28 cellular contexts compared by ENCODE assay signal in genomic region chr4:109930469-109930868, GRCh38. TPM values are rescaled to one million over a fixed set of nuclear protein-coding genes. Genes with fewer than 3 reads are reported as not detected.
"Had no signal": no experiment of that assay in that cellular context is flagged by ENCODE, and none has a peak within 500 bp of the region (broad histone marks: within the 10 kb centered on the region; RNA-seq: fewer than 3 reads in every experiment).

No MANE protein-coding gene starts in this region.

- FAIRE-seq: astrocyte had no signal

- ATAC-seq: Panc1, Right ventricle myocardium inferior had no signal

- H3K36me3 ChIP-seq: brain microvascular endothelial cell, MG63 had no signal

- DNase-seq: activated CD4-positive, alpha-beta memory T cell treated with anti-CD3 and anti-CD28 coated beads, Interleukin-2, amount 10 ng/mL, durations not matched to agents 7 days and 5 days; activated CD4-positive, alpha-beta T cell treated with anti-CD3 and anti-CD28 coated beads, Interleukin-2, amount 50 U/mL, for 1 hour; activated CD4-positive, CD25-positive, alpha-beta regulatory T cell; activated CD8-positive, alpha-beta memory T cell treated with anti-CD3 and anti-CD28 coated beads, Interleukin-2, amount 50 U/mL, for 48 hours; activated naive CD4-positive, alpha-beta T cell treated with anti-CD3 and anti-CD28 coated beads, Interleukin-2, amount 50 U/mL, for 16 hours; activated T-cell treated with anti-CD3 and anti-CD28 coated beads, Interleukin-2, amount 50 U/mL, for 1 hour; amniotic stem cell; brain microvascular endothelial cell; caudate nucleus; MG63; MV-4-11; NCI-H1105; NCI-H1436; NCI-H1694 treated with DMSO at 0.1 percent for 48 hours; NCI-H2029 treated with DMSO at 0.1 percent for 48 hours; NCI-H345; NCI-H510A; NCI-H82; OCI-M1; RPMI8226; T-helper 1 cell had no signal

- H3K27me3 ChIP-seq: brain microvascular endothelial cell, MG63 had no signal

- H3K27ac ChIP-seq: brain microvascular endothelial cell, KMS-11, SK-N-MC, VCaP had no signal

- H3K9me3 Mint-ChIP-seq: activated CD4-positive, alpha-beta memory T cell treated with anti-CD3 and anti-CD28 coated beads, Interleukin-2, amount 10 ng/mL, durations not matched to agents 7 days and 5 days had no signal

- H3K9ac ChIP-seq: KMS-11 had no signal

- H3K27ac Mint-ChIP-seq: activated CD4-positive, alpha-beta memory T cell treated with anti-CD3 and anti-CD28 coated beads, Interleukin-2, amount 10 ng/mL, durations not matched to agents 7 days and 5 days had no signal

- H3K4me2 ChIP-seq: KMS-11 had no signal

- H3K9me3 ChIP-seq: MG63 had no signal

- H3K4me1 Mint-ChIP-seq: activated CD4-positive, alpha-beta memory T cell treated with anti-CD3 and anti-CD28 coated beads, Interleukin-2, amount 10 ng/mL, durations not matched to agents 7 days and 5 days had no signal

- H3K27me3 Mint-ChIP-seq: activated CD4-positive, alpha-beta memory T cell treated with anti-CD3 and anti-CD28 coated beads, Interleukin-2, amount 10 ng/mL, durations not matched to agents 7 days and 5 days had no signal

- H3K4me3 ChIP-seq: MG63, SK-N-MC had no signal

- H3K4me3 Mint-ChIP-seq: activated CD4-positive, alpha-beta memory T cell treated with anti-CD3 and anti-CD28 coated beads, Interleukin-2, amount 10 ng/mL, durations not matched to agents 7 days and 5 days had no signal

RNA-seq across cellular contexts. Expression of gene EGF, which starts 17.8 kb away (rescaled TPM):
- total RNA-seq: activated CD4-positive, alpha-beta memory T cell treated with anti-CD3 and anti-CD28 coated beads, Interleukin-2, amount 10 ng/mL, durations not matched to agents 7 days and 5 days; T-helper 2 cell treated with Interferon-gamma antibody and Interleukin-4, amounts not matched to agents 100 ng/mL and 5 ng/mL, for 36 hours had no signal
